Comparison of ENCODE assay signal across 28 cellular contexts in the genomic region with DNA sequence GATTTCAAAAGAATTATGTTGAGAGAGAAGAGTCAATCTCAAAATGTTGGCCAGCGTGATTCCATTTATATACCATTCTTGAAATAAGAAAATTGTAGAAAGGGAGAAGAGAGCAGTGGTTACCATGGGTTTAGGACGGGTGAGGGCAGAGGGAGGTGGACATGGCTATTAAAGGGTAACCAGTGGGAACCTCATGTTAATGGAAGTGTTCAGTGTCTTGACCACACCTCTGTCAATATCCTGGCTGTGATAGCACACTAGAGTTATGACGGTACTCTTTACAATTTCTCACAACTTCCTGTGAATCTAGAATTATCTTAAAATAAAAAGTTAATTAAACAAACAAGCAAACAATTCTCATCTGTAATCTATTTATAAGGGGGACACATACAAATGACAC.
DNase-seq lines count a peak whose midpoint lies in the region; ATAC-seq and TF ChIP-seq lines count a peak whose summit lies in the region.
"Had no signal": no experiment of that assay in that cellular context is flagged by ENCODE, and none has a peak within 500 bp of the region (broad histone marks: within the 10 kb centered on the region; RNA-seq: fewer than 3 reads in every experiment).

No MANE protein-coding gene starts in this region.

- H3K4me3 ChIP-seq in WERI-Rb-1 (ENCODE audit: low read depth, low read length) (no peak overlapping the region), Peyer's patch (no peak overlapping the region)
- H3K4me3 ChIP-seq: tibial nerve had no signal

- no peaks in the 10 kb centered on the region for H3K9me3 ChIP-seq in WERI-Rb-1 (ENCODE audit: severe bottlenecking)
- peaks cover 0 to 9% (median 4%) of the 10 kb centered on the region in 4 donors for H3K9me3 ChIP-seq in Peyer's patch
- H3K9me3 ChIP-seq: neutrophil had no signal

- no peak overlapping the region for H3K4me3 Mint-ChIP-seq in activated naive CD4-positive, alpha-beta T cell treated with anti-CD3 and anti-CD28 coated beads, Interleukin-2, amount 10 ng/mL, durations not matched to agents 7 days and 5 days
- H3K4me3 Mint-ChIP-seq in T-cell = peak overlapping the region in 1 of 3 donors; percentile 70
- H3K4me3 Mint-ChIP-seq in central memory CD8-positive, alpha-beta T cell = peak overlapping the region; percentile 46
- H3K4me3 Mint-ChIP-seq in stimulated activated naive CD8-positive, alpha-beta T cell treated with anti-CD3 and anti-CD28 coated beads, Interleukin-15, amount 100 ng/mL, for 72 hours = peak overlapping the region; percentile 36 to 90
- H3K4me3 Mint-ChIP-seq: activated T-cell treated with anti-CD3 and anti-CD28 coated beads, Interleukin-2, amount 50 U/mL, for 24 hours; endodermal cell had no signal

- ATAC-seq in T-cell (replicated peaks in 1 of 4) = no peak
- ATAC-seq in central memory CD8-positive, alpha-beta T cell (replicated peaks; ENCODE audit: extremely low read depth, poor library complexity, severe bottlenecking) = peak; percentile 40
- no peak for ATAC-seq in stimulated activated naive CD8-positive, alpha-beta T cell treated with anti-CD3 and anti-CD28 coated beads, Interleukin-15, amount 100 ng/mL, for 72 hours
- ATAC-seq: left ventricle myocardium superior, right cardiac atrium had no signal

- peaks cover 25% of the 10 kb centered on the region for H3K9me3 Mint-ChIP-seq in activated naive CD4-positive, alpha-beta T cell treated with anti-CD3 and anti-CD28 coated beads, Interleukin-2, amount 10 ng/mL, durations not matched to agents 7 days and 5 days
- peaks cover 8 to 22% (median 9%) of the 10 kb centered on the region in 3 donors for H3K9me3 Mint-ChIP-seq in T-cell
- H3K9me3 Mint-ChIP-seq in central memory CD8-positive, alpha-beta T cell = peaks cover 14% of the 10 kb centered on the region
- peaks cover 26 to 31% of the 10 kb centered on the region in 2 donors for H3K9me3 Mint-ChIP-seq in stimulated activated naive CD8-positive, alpha-beta T cell treated with anti-CD3 and anti-CD28 coated beads, Interleukin-15, amount 100 ng/mL, for 72 hours

- DNase-seq in activated naive CD4-positive, alpha-beta T cell treated with anti-CD3 and anti-CD28 coated beads, Interleukin-2, amount 10 ng/mL, durations not matched to agents 7 days and 5 days = no peak
- DNase-seq in activated naive CD4-positive, alpha-beta T cell (lab: John Stamatoyannopoulos, UW) = no peak
- DNase-seq in T-cell (no peak), WERI-Rb-1 (no peak), Peyer's patch (no peak)
- no peak for DNase-seq in central memory CD8-positive, alpha-beta T cell (ENCODE audit: low spot score in 2 of 2)
- no peak for DNase-seq in stimulated activated naive CD8-positive, alpha-beta T cell treated with anti-CD3 and anti-CD28 coated beads, Interleukin-15, amount 100 ng/mL, for 72 hours
- DNase-seq: activated CD4-positive, CD25-positive, alpha-beta regulatory T cell; activated T-cell treated with anti-CD3 and anti-CD28 coated beads, Interleukin-2, amount 50 U/mL, for 24 hours; caudate nucleus; endodermal cell; H7; kidney; left ventricle myocardium superior; mesendoderm; MM.1S; NCI-H1105 treated with DMSO at 0.1 percent for 48 hours; NCI-H187 treated with DMSO at 0.1 percent for 48 hours; NCI-H2171 treated with DMSO at 0.1 percent for 48 hours; NCI-H510A; posterior cingulate gyrus; right cardiac atrium; stimulated activated CD4-positive, alpha-beta T cell treated with anti-CD3 and anti-CD28 coated beads, Interleukin-2, amount 100 ng/mL, for 24 hours; stimulated activated CD8-positive, alpha-beta memory T cell treated with anti-CD3 and anti-CD28 coated beads, Interleukin-4, amount 100 ng/mL, for 48 hours had no signal

- POLR2A ChIA-PET in T-cell (lab: Charles Lee) = no interaction called here

- H3K27ac Mint-ChIP-seq in activated naive CD4-positive, alpha-beta T cell treated with anti-CD3 and anti-CD28 coated beads, Interleukin-2, amount 10 ng/mL, durations not matched to agents 7 days and 5 days = peak overlapping the region; percentile 95
- peak overlapping the region; percentile 97 to 99 for H3K27ac Mint-ChIP-seq in T-cell
- H3K27ac Mint-ChIP-seq in central memory CD8-positive, alpha-beta T cell (ENCODE audit: low read depth) = peak overlapping the region; percentile 97
- H3K27ac Mint-ChIP-seq in stimulated activated naive CD8-positive, alpha-beta T cell treated with anti-CD3 and anti-CD28 coated beads, Interleukin-15, amount 100 ng/mL, for 72 hours = peak overlapping the region in 1 of 2 donors; percentile 58
- H3K27ac Mint-ChIP-seq: endodermal cell had no signal

- CTCF ChIA-PET in activated naive CD4-positive, alpha-beta T cell treated with anti-CD3 and anti-CD28 coated beads, Interleukin-2, amount 10 ng/mL, durations not matched to agents 7 days and 5 days (lab: Charles Lee) = no interaction called here
- CTCF ChIA-PET in T-cell (lab: Charles Lee) = interaction anchor here in 1 of 2 donors (0.5 to 0.9 kb wide), 2 partner anchors 16 to 42 kb away, joined by 3 to 4 read pairs; no protein-coding TSS in a partner anchor

- no peak for TF ChIP-seq CTCF in WERI-Rb-1 (IDR thresholded peaks at IDR 0.05; ENCODE audit: low read depth, low read length)
- no peak for TF ChIP-seq CTCF in Peyer's patch (IDR thresholded peaks at IDR 0.05)

- H3K27me3 Mint-ChIP-seq in activated naive CD4-positive, alpha-beta T cell treated with anti-CD3 and anti-CD28 coated beads, Interleukin-2, amount 10 ng/mL, durations not matched to agents 7 days and 5 days = no peaks in the 10 kb centered on the region
- no peaks in the 10 kb centered on the region for H3K27me3 Mint-ChIP-seq in T-cell
- H3K27me3 Mint-ChIP-seq in central memory CD8-positive, alpha-beta T cell = no peaks in the 10 kb centered on the region
- no peaks in the 10 kb centered on the region for H3K27me3 Mint-ChIP-seq in stimulated activated naive CD8-positive, alpha-beta T cell treated with anti-CD3 and anti-CD28 coated beads, Interleukin-15, amount 100 ng/mL, for 72 hours
- H3K27me3 Mint-ChIP-seq: activated T-cell treated with anti-CD3 and anti-CD28 coated beads, Interleukin-2, amount 50 U/mL, for 24 hours had no signal

- peaks cover 48% of the 10 kb centered on the region for H3K4me1 Mint-ChIP-seq in activated naive CD4-positive, alpha-beta T cell treated with anti-CD3 and anti-CD28 coated beads, Interleukin-2, amount 10 ng/mL, durations not matched to agents 7 days and 5 days
- peaks cover 51 to 57% (median 54%) of the 10 kb centered on the region in 3 donors for H3K4me1 Mint-ChIP-seq in T-cell
- peaks cover 44% of the 10 kb centered on the region for H3K4me1 Mint-ChIP-seq in central memory CD8-positive, alpha-beta T cell
- peaks cover 50% of the 10 kb centered on the region for H3K4me1 Mint-ChIP-seq in stimulated activated naive CD8-positive, alpha-beta T cell treated with anti-CD3 and anti-CD28 coated beads, Interleukin-15, amount 100 ng/mL, for 72 hours

- H3K36me3 ChIP-seq in WERI-Rb-1 (no peaks in the 10 kb centered on the region), Peyer's patch (no peaks in the 10 kb centered on the region)
- H3K36me3 ChIP-seq: neutrophil, tibial nerve had no signal

- peaks cover 34% of the 10 kb centered on the region for H3K36me3 Mint-ChIP-seq in activated naive CD4-positive, alpha-beta T cell treated with anti-CD3 and anti-CD28 coated beads, Interleukin-2, amount 10 ng/mL, durations not matched to agents 7 days and 5 days
- H3K36me3 Mint-ChIP-seq in T-cell = peaks cover 12% of the 10 kb centered on the region
- peaks cover 11% of the 10 kb centered on the region for H3K36me3 Mint-ChIP-seq in central memory CD8-positive, alpha-beta T cell (ENCODE audit: insufficient read depth)

- TF ChIP-seq POLR2A in Peyer's patch (IDR thresholded peaks at IDR 0.05) = no peak

- H3K27ac ChIP-seq in WERI-Rb-1 (no peak overlapping the region), Peyer's patch (peak overlapping the region in 2 of 4 donors; percentile 20 to 37)
- H3K27ac ChIP-seq: HL-60, KMS-11, neutrophil, tibial nerve had no signal

- H3K27me3 ChIP-seq in WERI-Rb-1 (ENCODE audit: insufficient read depth, low read depth, severe bottlenecking) = peaks cover 19% of the 10 kb centered on the region
- H3K27me3 ChIP-seq in Peyer's patch = no peaks in the 10 kb centered on the region
- H3K27me3 ChIP-seq: tibial nerve had no signal

- no peaks in the 10 kb centered on the region for H3K4me1 ChIP-seq in Peyer's patch
- H3K4me1 ChIP-seq: tibial nerve had no signal
